In genomic region chr2:26701596-26701995, GRCh38 we compare ENCODE assay signal across 16 cellular contexts. TPM values are rescaled to one million over a fixed set of nuclear protein-coding genes. Genes with fewer than 3 reads are reported as not detected.
A peak's percentile ranks its signal among the peaks of the same experiment; 100 is the strongest.
DNase-seq lines count a peak whose midpoint lies in the region; TF ChIP-seq lines count a peak whose summit lies in the region.
"Had no signal": no experiment of that assay in that cellular context is flagged by ENCODE, and none has a peak within 500 bp of the region (broad histone marks: within the 10 kb centered on the region; RNA-seq: fewer than 3 reads in every experiment).

No MANE protein-coding gene starts in this region.

- H3K4me1 ChIP-seq in BLaER1 (peaks cover 35% of the 10 kb centered on the region), thyroid gland (peaks cover 30 to 51% of the 10 kb centered on the region in 2 donors)

- peaks cover 59% of the 10 kb centered on the region for H3K4me1 Mint-ChIP-seq in HFFc6 (ENCODE audit: low read depth)
- H3K4me1 Mint-ChIP-seq in endothelial cell (ENCODE audit: unreplicated experiment): no peaks in the 10 kb centered on the region
- peaks cover 24% of the 10 kb centered on the region for H3K4me1 Mint-ChIP-seq in mesothelial cell of epicardium
- H3K4me1 Mint-ChIP-seq in activated T-cell treated with anti-CD3 and anti-CD28 coated beads, Interleukin-2, amount 50 U/mL, for 24 hours (ENCODE audit: low read depth): no peaks in the 10 kb centered on the region
- H3K4me1 Mint-ChIP-seq: CD14-positive monocyte; CD4-positive, alpha-beta memory T cell had no signal

- no peak for TF ChIP-seq POLR2A in thyroid gland (IDR thresholded peaks at IDR 0.05)

- H3K36me3 Mint-ChIP-seq in HFFc6 (ENCODE audit: low read depth) (no peaks in the 10 kb centered on the region), endothelial cell (ENCODE audit: low read depth, unreplicated experiment) (no peaks in the 10 kb centered on the region), mesothelial cell of epicardium (no peaks in the 10 kb centered on the region)
- H3K36me3 Mint-ChIP-seq in activated T-cell treated with anti-CD3 and anti-CD28 coated beads, Interleukin-2, amount 50 U/mL, for 24 hours (ENCODE audit: low read depth): no peaks in the 10 kb centered on the region
- H3K36me3 Mint-ChIP-seq: CD14-positive monocyte; CD4-positive, alpha-beta memory T cell had no signal

- H4K20me1 ChIP-seq in BLaER1: no peaks in the 10 kb centered on the region

- H3K27ac ChIP-seq in BLaER1: no peak overlapping the region
- peak overlapping the region; percentile 46 to 83 (median 70) for H3K27ac ChIP-seq in thyroid gland

- H3K27ac Mint-ChIP-seq in HFFc6 (peak overlapping the region; percentile 67), endothelial cell (ENCODE audit: unreplicated experiment) (no peak overlapping the region), mesothelial cell of epicardium (no peak overlapping the region)
- no peak overlapping the region for H3K27ac Mint-ChIP-seq in activated T-cell treated with anti-CD3 and anti-CD28 coated beads, Interleukin-2, amount 50 U/mL, for 24 hours
- H3K27ac Mint-ChIP-seq: CD14-positive monocyte; CD4-positive, alpha-beta memory T cell; GM23338 had no signal

- DNase-seq in HFFc6 (no peak), endothelial cell (ENCODE audit: low spot score) (no peak), thyroid gland (peak; percentile 85 to 87), mesothelial cell of epicardium (ENCODE audit: low spot score in 2 of 2, unreplicated experiment in 2 of 2) (no peak)
- no peak for DNase-seq in activated T-cell treated with anti-CD3 and anti-CD28 coated beads, Interleukin-2, amount 50 U/mL, for 24 hours
- no peak for DNase-seq in activated effector memory CD4-positive, alpha-beta T cell treated with anti-CD3 and anti-CD28 coated beads, Interleukin-2, amount 50 U/mL, for 16 hours
- DNase-seq: AML-193; CD4-positive, alpha-beta memory T cell; DMS153; DMS79; GDM1; HCEC 1CT had no signal

- no peaks in the 10 kb centered on the region; the same call in none of the 2 replicates for H3K27me3 Mint-ChIP-seq in HFFc6 (ENCODE audit: insufficient read depth)
- peaks cover 7% of the 10 kb centered on the region for H3K27me3 Mint-ChIP-seq in endothelial cell (ENCODE audit: unreplicated experiment)
- peaks cover 8% of the 10 kb centered on the region for H3K27me3 Mint-ChIP-seq in mesothelial cell of epicardium (ENCODE audit: low read depth)
- H3K27me3 Mint-ChIP-seq in activated T-cell treated with anti-CD3 and anti-CD28 coated beads, Interleukin-2, amount 50 U/mL, for 24 hours: peaks cover 38% of the 10 kb centered on the region

- no peak overlapping the region for H3K4me3 ChIP-seq in BLaER1
- no peak overlapping the region for H3K4me3 ChIP-seq in thyroid gland (replicated peaks in 1 of 3)
- H3K4me3 ChIP-seq: A549, GM23338 had no signal

- no peak overlapping the region for H3K9ac ChIP-seq in BLaER1

- H3K4me3 Mint-ChIP-seq in HFFc6 (no peak overlapping the region), endothelial cell (ENCODE audit: unreplicated experiment) (peak overlapping the region; percentile 42), mesothelial cell of epicardium (no peak overlapping the region)
- H3K4me3 Mint-ChIP-seq in activated T-cell treated with anti-CD3 and anti-CD28 coated beads, Interleukin-2, amount 50 U/mL, for 24 hours: no peak overlapping the region
- H3K4me3 Mint-ChIP-seq: CD14-positive monocyte; CD4-positive, alpha-beta memory T cell; GM23338 had no signal

- intact Hi-C loops in thyroid gland (cut with DNase I): no loop called here

- H3K27me3 ChIP-seq in BLaER1: no peaks in the 10 kb centered on the region
- H3K27me3 ChIP-seq in thyroid gland: no peaks in the 10 kb centered on the region

- peak overlapping the region; percentile 17; the same call in 1 of the 2 replicates for H3K4me2 ChIP-seq in BLaER1
- H3K4me2 ChIP-seq: A549, GM23338 had no signal

- H3K36me3 ChIP-seq in BLaER1: no peaks in the 10 kb centered on the region
- no peaks in the 10 kb centered on the region for H3K36me3 ChIP-seq in thyroid gland

- TF ChIP-seq CTCF in HFFc6 (IDR thresholded peaks at IDR 0.05): no peak
- TF ChIP-seq CTCF in endothelial cell (IDR thresholded peaks at IDR 0.05; ENCODE audit: unreplicated experiment): no peak
- no peak for TF ChIP-seq CTCF in thyroid gland (IDR thresholded peaks at IDR 0.05)
- no peak for TF ChIP-seq CTCF in mesothelial cell of epicardium (IDR thresholded peaks at IDR 0.05; ENCODE audit: unreplicated experiment)

- WGBS in thyroid gland, 2 donors: 47 to 59% methylated on average over 5 of the region's 5 CpGs

- no peaks in the 10 kb centered on the region for H3K9me3 Mint-ChIP-seq in HFFc6
- no peaks in the 10 kb centered on the region for H3K9me3 Mint-ChIP-seq in endothelial cell (ENCODE audit: unreplicated experiment)
- H3K9me3 Mint-ChIP-seq in mesothelial cell of epicardium: no peaks in the 10 kb centered on the region
- H3K9me3 Mint-ChIP-seq in activated T-cell treated with anti-CD3 and anti-CD28 coated beads, Interleukin-2, amount 50 U/mL, for 24 hours: no peaks in the 10 kb centered on the region
- H3K9me3 Mint-ChIP-seq: CD14-positive monocyte, GM23338 had no signal

- H3K9me3 ChIP-seq in BLaER1: no peaks in the 10 kb centered on the region
- no peaks in the 10 kb centered on the region for H3K9me3 ChIP-seq in thyroid gland
- H3K9me3 ChIP-seq: A549 had no signal

RNA-seq across cellular contexts. Expression of gene KCNK3, which starts 9.1 kb away (rescaled TPM):
- total RNA-seq in HFFc6 (2021; fragmentation: NEBNext Ultra II Directional; extraction: Animal tissue kit (Norgen Biotek cat#: 25700)): not detected
- not detected for total RNA-seq in endothelial cell (ENCODE audit: unreplicated experiment)
- total RNA-seq in thyroid gland: 1 to 10 TPM; 4.8 to 8.3 (median 5.6) TPM
- total RNA-seq in mesothelial cell of epicardium: 6.3 to 6.9 TPM (median 6.6 TPM) in 3 replicates
- total RNA-seq: CD4-positive, alpha-beta memory T cell; GM23338 had no signal

Comparison
In these comparisons a context has a peak if more than half of its experiments do, and no peak if none do; other contexts are left out.
1. DNase-seq: peak in thyroid gland (2 of 2); none in HFFc6 (single experiment), endothelial cell (single experiment), mesothelial cell of epicardium (0 of 2), activated T-cell treated with anti-CD3 and anti-CD28 coated beads, Interleukin-2, amount 50 U/mL, for 24 hours (single experiment) and activated effector memory CD4-positive, alpha-beta T cell treated with anti-CD3 and anti-CD28 coated beads, Interleukin-2, amount 50 U/mL, for 16 hours (single experiment).